Comparison of ENCODE assay signal across 9 cellular contexts in the genomic region with DNA sequence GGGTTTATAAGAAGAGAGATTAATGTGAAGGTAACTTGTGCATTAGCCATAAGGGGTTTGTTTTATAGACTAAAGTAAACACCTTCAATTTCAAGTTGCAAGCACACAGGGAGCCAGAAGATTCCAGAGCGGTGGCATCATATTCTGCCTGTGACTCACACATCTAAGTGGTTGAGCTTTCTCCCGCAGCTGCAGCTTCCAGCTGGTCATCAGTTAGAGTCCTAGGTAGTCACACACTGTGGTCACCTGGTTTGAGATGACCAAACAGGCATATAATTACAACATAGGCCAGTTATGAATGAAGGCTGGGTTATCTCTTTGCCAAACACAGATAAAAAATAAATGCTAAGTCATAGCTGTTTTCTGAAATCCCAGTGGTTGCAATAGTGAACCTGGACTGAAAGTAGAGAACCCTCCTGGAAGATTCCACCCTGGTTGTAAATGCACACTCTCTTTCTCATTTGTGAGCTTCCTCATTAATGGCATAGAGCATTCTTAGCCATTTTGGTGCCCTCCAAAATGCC.
DNase-seq lines count a peak whose midpoint lies in the region; ATAC-seq and TF ChIP-seq lines count a peak whose summit lies in the region.
"Had no signal": no experiment of that assay in that cellular context is flagged by ENCODE, and none has a peak within 500 bp of the region (broad histone marks: within the 10 kb centered on the region; RNA-seq: fewer than 3 reads in every experiment).

No MANE protein-coding gene starts in this region.

- no peaks in the 10 kb centered on the region for H3K9me3 ChIP-seq in lung (ENCODE audit: control insufficient read depth in 2 of 2, insufficient read depth in 1 of 2, low read length in 1 of 2)

- TF ChIP-seq CTCF in NB4 (IDR thresholded peaks at IDR 0.05; ENCODE audit: low read depth, low read length) (no peak), lung (IDR thresholded peaks at IDR 0.05; ENCODE audit: control extremely low read depth, extremely low read depth) (no peak)

- peak; percentile 83 for DNase-seq in COLO668 (lab: John Stamatoyannopoulos, UW; ENCODE audit: unreplicated experiment)
- peak; percentile 29 for DNase-seq in NB4 (ENCODE audit: low read depth)
- peak; percentile 36 to 85 for DNase-seq in T47D (ENCODE audit: low read depth in 1 of 2, low spot score in 1 of 2)
- peak; percentile 76 for DNase-seq in lung (ENCODE audit: low spot score)
- DNase-seq in stimulated activated naive CD4-positive, alpha-beta T cell (lab: John Stamatoyannopoulos, UW) = no peak

- H3K27ac Mint-ChIP-seq in stimulated activated memory B cell treated with anti-CD40 and anti-IgM and Interleukin-4, amounts not matched to agents 10 μg/mL and 1 μg/mL and 100 μg/mL, for 72 hours = no peak overlapping the region

- H3K4me3 ChIP-seq in NB4 (ENCODE audit: low read depth, low read length) (no peak overlapping the region), lung (no peak overlapping the region)

- peaks cover 19% of the 10 kb centered on the region for H3K4me1 Mint-ChIP-seq in stimulated activated memory B cell treated with anti-CD40 and anti-IgM and Interleukin-4, amounts not matched to agents 10 μg/mL and 1 μg/mL and 100 μg/mL, for 72 hours

- in situ Hi-C loops in T47D (cut with HindIII; ENCODE audit: low pct_unique_long_range_greater_than_20kb, low sequenced_read_pairs) = no loop called here

- ATAC-seq in lung (ENCODE audit: insufficient read depth, low FRiP score) (peak; percentile 90), GM18520 (IDR thresholded peaks at IDR 0.05; ENCODE audit: unreplicated experiment) (no peak), HG02884 (IDR thresholded peaks at IDR 0.05; ENCODE audit: unreplicated experiment) (no peak)
- ATAC-seq in stimulated activated memory B cell treated with anti-CD40 and anti-IgM and Interleukin-4, amounts not matched to agents 10 μg/mL and 1 μg/mL and 100 μg/mL, for 72 hours = no peak

- TF ChIP-seq POLR2A in NB4 (IDR thresholded peaks at IDR 0.05; ENCODE audit: extremely low read depth, insufficient read length) = no peak

- peaks cover 0 to 1% of the 10 kb centered on the region in 2 donors for H3K36me3 ChIP-seq in lung (ENCODE audit: control insufficient read depth in 2 of 2, insufficient read depth in 2 of 2, low read length in 2 of 2)

- H3K27ac ChIP-seq in lung (ENCODE audit: low read depth in 1 of 2, low read length in 1 of 2) = peak overlapping the region in 1 of 2 donors; percentile 50

- H3K27me3 ChIP-seq in lung (ENCODE audit: control insufficient read depth, insufficient read depth) = no peaks in the 10 kb centered on the region

- H3K4me1 ChIP-seq in lung (ENCODE audit: control insufficient read depth in 2 of 2, insufficient read depth in 2 of 2, low read length in 2 of 2) = peaks cover 3 to 4% of the 10 kb centered on the region in 2 donors

- peaks cover 3% of the 10 kb centered on the region for H3K9me3 Mint-ChIP-seq in stimulated activated memory B cell treated with anti-CD40 and anti-IgM and Interleukin-4, amounts not matched to agents 10 μg/mL and 1 μg/mL and 100 μg/mL, for 72 hours

- no peaks in the 10 kb centered on the region for H3K27me3 Mint-ChIP-seq in stimulated activated memory B cell treated with anti-CD40 and anti-IgM and Interleukin-4, amounts not matched to agents 10 μg/mL and 1 μg/mL and 100 μg/mL, for 72 hours

- peaks cover 31% of the 10 kb centered on the region for H3K36me3 Mint-ChIP-seq in stimulated activated memory B cell treated with anti-CD40 and anti-IgM and Interleukin-4, amounts not matched to agents 10 μg/mL and 1 μg/mL and 100 μg/mL, for 72 hours

- H3K4me3 Mint-ChIP-seq in stimulated activated memory B cell treated with anti-CD40 and anti-IgM and Interleukin-4, amounts not matched to agents 10 μg/mL and 1 μg/mL and 100 μg/mL, for 72 hours = no peak overlapping the region
- H3K4me3 Mint-ChIP-seq: neural crest cell had no signal

- 41 to 76% methylated on average over 2 of the region's 2 CpGs for WGBS in lung, 2 donors

Comparison
In these comparisons a context has a peak if more than half of its experiments do, and no peak if none do; other contexts are left out.
1. DNase-seq: peak in COLO668 (single experiment), NB4 (single experiment), T47D (2 of 2) and lung (single experiment); none in stimulated activated naive CD4-positive, alpha-beta T cell (0 of 6).